In the genomic region with DNA sequence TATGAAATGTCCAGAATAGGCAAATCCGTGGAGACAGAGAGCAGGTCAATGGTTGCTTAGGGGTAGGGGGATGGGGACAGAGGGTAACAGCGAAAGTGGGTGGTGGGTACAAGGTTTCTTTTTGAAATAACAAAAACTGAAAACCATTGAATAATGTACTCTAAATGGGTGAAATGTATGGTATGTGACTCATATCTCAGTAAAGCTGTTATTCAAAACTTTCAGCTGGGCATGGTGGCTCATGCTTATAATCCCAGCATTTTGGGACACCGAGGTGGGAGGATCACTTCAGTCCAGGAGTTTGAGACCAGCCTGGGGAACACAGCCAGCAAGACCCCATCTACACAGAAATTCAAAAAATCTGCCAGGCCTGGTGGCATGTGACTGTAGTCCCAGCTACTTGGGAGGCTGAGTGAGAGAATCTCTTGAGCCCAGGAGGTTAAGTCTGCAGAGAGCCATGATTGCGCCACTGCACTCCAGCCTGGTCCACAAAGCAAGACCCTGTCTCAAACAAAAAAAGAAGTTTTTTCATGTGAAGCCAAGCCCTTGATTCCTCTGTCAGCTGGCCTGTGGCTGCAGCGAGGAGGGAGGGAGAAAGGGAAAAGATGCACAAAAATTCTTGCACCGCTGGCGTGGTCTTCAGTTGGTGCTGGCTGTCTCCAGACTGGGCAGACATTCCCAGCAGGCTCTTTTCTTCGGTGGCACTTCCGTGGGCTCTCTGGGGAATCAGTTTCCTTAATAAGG, we compare ENCODE assay signal across 19 cellular contexts.
DNase-seq lines count a peak whose midpoint lies in the region; ATAC-seq and TF ChIP-seq lines count a peak whose summit lies in the region.
"Had no signal": no experiment of that assay in that cellular context is flagged by ENCODE, and none has a peak within 500 bp of the region (broad histone marks: within the 10 kb centered on the region; RNA-seq: fewer than 3 reads in every experiment).

No MANE protein-coding gene starts in this region.

- DNase-seq in AG10803 (ENCODE audit: low read depth) (peak; percentile 20), GM23338 (ENCODE audit: low spot score) (no peak), chondrocyte (ENCODE audit: low spot score) (no peak), MV-4-11 (lab: John Stamatoyannopoulos, UW) (no peak), COR-L47 (lab: John Stamatoyannopoulos, UW) (no peak), DMS53 treated with DMSO at 0.1 percent for 48 hours (lab: John Stamatoyannopoulos, UW; ENCODE audit: unreplicated experiment) (no peak)
- no peak for DNase-seq in effector memory CD4-positive, alpha-beta T cell
- DNase-seq: activated CD4-positive, alpha-beta T cell treated with anti-CD3 and anti-CD28 coated beads for 4 hours; amniotic stem cell; kidney glomerular epithelial cell; NCI-H187 treated with DMSO at 0.1 percent for 48 hours; NCI-H510A; SJCRH30; T-helper 9 cell had no signal

- H3K9ac ChIP-seq in muscle layer of colon (ENCODE audit: low read length): no peak overlapping the region

- H3K4me2 ChIP-seq in GM23338: peak overlapping the region; percentile 74
- H3K4me2 ChIP-seq: smooth muscle cell had no signal

- H3K27ac Mint-ChIP-seq in GM23338: no peak overlapping the region
- peak overlapping the region; percentile 5 for H3K27ac Mint-ChIP-seq in chondrocyte (ENCODE audit: unreplicated experiment)
- H3K27ac Mint-ChIP-seq: stimulated activated memory B cell treated with anti-CD40 and anti-IgM and Interleukin-4, amounts not matched to agents 10 μg/mL and 1 μg/mL and 100 μg/mL, for 72 hours had no signal

- TF ChIP-seq CTCF in AG10803 (conservative IDR thresholded peaks at IDR 0.05; ENCODE audit: low read length): no peak
- no peak for TF ChIP-seq CTCF in GM23338 (conservative IDR thresholded peaks at IDR 0.05; ENCODE audit: low read depth in 2 of 2)
- no peak for TF ChIP-seq CTCF in chondrocyte (IDR thresholded peaks at IDR 0.05)

- H3K27me3 ChIP-seq in GM23338 (ENCODE audit: insufficient read depth): no peaks in the 10 kb centered on the region
- H3K27me3 ChIP-seq in muscle layer of colon (ENCODE audit: control insufficient read depth in 1 of 2, insufficient read depth in 2 of 2, low read length in 2 of 2): no peaks in the 10 kb centered on the region
- H3K27me3 ChIP-seq in effector memory CD4-positive, alpha-beta T cell (replicated peaks; ENCODE audit: control insufficient read depth, insufficient read depth, low read length, poor library complexity, severe bottlenecking): no peaks in the 10 kb centered on the region
- H3K27me3 ChIP-seq: esophagus muscularis mucosa, SJCRH30, upper lobe of left lung had no signal

- ATAC-seq in GM23338: no peak
- ATAC-seq: stimulated activated memory B cell treated with anti-CD40 and anti-IgM and Interleukin-4, amounts not matched to agents 10 μg/mL and 1 μg/mL and 100 μg/mL, for 72 hours had no signal

- no peak overlapping the region for H3K4me3 ChIP-seq in AG10803 (ENCODE audit: low read length)
- no peak overlapping the region for H3K4me3 ChIP-seq in GM23338
- H3K4me3 ChIP-seq in muscle layer of colon (ENCODE audit: low read depth in 1 of 2, low read length in 2 of 2): no peak overlapping the region
- no peak overlapping the region for H3K4me3 ChIP-seq in effector memory CD4-positive, alpha-beta T cell (ENCODE audit: insufficient read depth, low read depth, low read length, poor library complexity, severe bottlenecking)
- H3K4me3 ChIP-seq: esophagus muscularis mucosa, SJCRH30, smooth muscle cell, upper lobe of left lung had no signal

- no peaks in the 10 kb centered on the region for H3K9me3 Mint-ChIP-seq in GM23338
- no peaks in the 10 kb centered on the region for H3K9me3 Mint-ChIP-seq in chondrocyte (ENCODE audit: low read depth)
- H3K9me3 Mint-ChIP-seq: stimulated activated memory B cell treated with anti-CD40 and anti-IgM and Interleukin-4, amounts not matched to agents 10 μg/mL and 1 μg/mL and 100 μg/mL, for 72 hours had no signal

- no peaks in the 10 kb centered on the region for H4K20me1 ChIP-seq in GM23338 (replicated peaks; ENCODE audit: insufficient read depth)

- no peaks in the 10 kb centered on the region for H3F3A ChIP-seq in GM23338 (replicated peaks; ENCODE audit: low read depth)

- H3K9me2 ChIP-seq in GM23338 (ENCODE audit: insufficient read depth): no peaks in the 10 kb centered on the region

- peaks cover 32% of the 10 kb centered on the region for H3K4me1 ChIP-seq in GM23338 (ENCODE audit: insufficient read depth)
- H3K4me1 ChIP-seq in muscle layer of colon (ENCODE audit: insufficient read depth, low read length): peaks cover 20% of the 10 kb centered on the region
- H3K4me1 ChIP-seq in effector memory CD4-positive, alpha-beta T cell (ENCODE audit: control insufficient read depth, insufficient read depth, low read length, poor library complexity, severe bottlenecking): no peaks in the 10 kb centered on the region
- H3K4me1 ChIP-seq: SJCRH30 had no signal

- no peak overlapping the region for H3K27ac ChIP-seq in GM23338 (ENCODE audit: low read depth)
- peak overlapping the region; percentile 25 for H3K27ac ChIP-seq in muscle layer of colon (ENCODE audit: low read depth, low read length)
- H3K27ac ChIP-seq in effector memory CD4-positive, alpha-beta T cell (ENCODE audit: insufficient read depth, low read length, poor library complexity, severe bottlenecking): no peak overlapping the region
- H3K27ac ChIP-seq: SJCRH30 had no signal

- no peak overlapping the region for H2AFZ ChIP-seq in GM23338

- peaks cover 61% of the 10 kb centered on the region for H3K4me1 Mint-ChIP-seq in GM23338
- H3K4me1 Mint-ChIP-seq in chondrocyte (ENCODE audit: low read depth): peaks cover 55% of the 10 kb centered on the region

- H3K27me3 Mint-ChIP-seq in GM23338 (ENCODE audit: insufficient read depth, low read depth, poor library complexity) (peaks cover 14% of the 10 kb centered on the region), chondrocyte (ENCODE audit: low read depth) (no peaks in the 10 kb centered on the region)
- H3K27me3 Mint-ChIP-seq: stimulated activated memory B cell treated with anti-CD40 and anti-IgM and Interleukin-4, amounts not matched to agents 10 μg/mL and 1 μg/mL and 100 μg/mL, for 72 hours had no signal

- no peaks in the 10 kb centered on the region for H3K9me3 ChIP-seq in muscle layer of colon (ENCODE audit: low read length)
- no peaks in the 10 kb centered on the region for H3K9me3 ChIP-seq in effector memory CD4-positive, alpha-beta T cell (ENCODE audit: control insufficient read depth, low read length)
- H3K9me3 ChIP-seq: esophagus muscularis mucosa, SJCRH30, upper lobe of left lung had no signal

- no peaks in the 10 kb centered on the region for H3K79me2 ChIP-seq in GM23338 (replicated peaks; ENCODE audit: insufficient read depth)

- no peaks in the 10 kb centered on the region for H3K36me3 Mint-ChIP-seq in GM23338 (ENCODE audit: low read depth)
- no peaks in the 10 kb centered on the region for H3K36me3 Mint-ChIP-seq in chondrocyte (ENCODE audit: low read depth)

- H3K36me3 ChIP-seq in GM23338 (ENCODE audit: insufficient read depth): no peaks in the 10 kb centered on the region
- H3K36me3 ChIP-seq in muscle layer of colon (ENCODE audit: insufficient read depth, low read length): no peaks in the 10 kb centered on the region
- no peaks in the 10 kb centered on the region for H3K36me3 ChIP-seq in effector memory CD4-positive, alpha-beta T cell (ENCODE audit: control insufficient read depth, insufficient read depth, low read length)
- H3K36me3 ChIP-seq: esophagus muscularis mucosa, SJCRH30, upper lobe of left lung had no signal

- H3K4me3 Mint-ChIP-seq in GM23338: no peak overlapping the region
- H3K4me3 Mint-ChIP-seq in chondrocyte (ENCODE audit: unreplicated experiment): no peak overlapping the region
- H3K4me3 Mint-ChIP-seq: stimulated activated memory B cell treated with anti-CD40 and anti-IgM and Interleukin-4, amounts not matched to agents 10 μg/mL and 1 μg/mL and 100 μg/mL, for 72 hours had no signal

TF ChIP-seq in GM23338, 12 proteins besides CTCF, POLR2A, EP300 and RAD21 (continues in another document):
- TF ChIP-seq, protein P1, sequence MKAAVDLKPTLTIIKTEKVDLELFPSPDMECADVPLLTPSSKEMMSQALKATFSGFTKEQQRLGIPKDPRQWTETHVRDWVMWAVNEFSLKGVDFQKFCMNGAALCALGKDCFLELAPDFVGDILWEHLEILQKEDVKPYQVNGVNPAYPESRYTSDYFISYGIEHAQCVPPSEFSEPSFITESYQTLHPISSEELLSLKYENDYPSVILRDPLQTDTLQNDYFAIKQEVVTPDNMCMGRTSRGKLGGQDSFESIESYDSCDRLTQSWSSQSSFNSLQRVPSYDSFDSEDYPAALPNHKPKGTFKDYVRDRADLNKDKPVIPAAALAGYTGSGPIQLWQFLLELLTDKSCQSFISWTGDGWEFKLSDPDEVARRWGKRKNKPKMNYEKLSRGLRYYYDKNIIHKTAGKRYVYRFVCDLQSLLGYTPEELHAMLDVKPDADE (IDR thresholded peaks at IDR 0.05): no peak
- TF ChIP-seq EZH2 (IDR thresholded peaks at IDR 0.05; ENCODE audit: low read depth, unreplicated experiment) (no peak), STAT1 (IDR thresholded peaks at IDR 0.05; ENCODE audit: unreplicated experiment) (no peak), EZH2phosphoT487 (IDR thresholded peaks at IDR 0.05; ENCODE audit: unreplicated experiment) (no peak), ZNF331 (CRISPR knock-in tag; IDR thresholded peaks at IDR 0.05; ENCODE audit: low read depth) (no peak)
- TF ChIP-seq, protein P2, sequence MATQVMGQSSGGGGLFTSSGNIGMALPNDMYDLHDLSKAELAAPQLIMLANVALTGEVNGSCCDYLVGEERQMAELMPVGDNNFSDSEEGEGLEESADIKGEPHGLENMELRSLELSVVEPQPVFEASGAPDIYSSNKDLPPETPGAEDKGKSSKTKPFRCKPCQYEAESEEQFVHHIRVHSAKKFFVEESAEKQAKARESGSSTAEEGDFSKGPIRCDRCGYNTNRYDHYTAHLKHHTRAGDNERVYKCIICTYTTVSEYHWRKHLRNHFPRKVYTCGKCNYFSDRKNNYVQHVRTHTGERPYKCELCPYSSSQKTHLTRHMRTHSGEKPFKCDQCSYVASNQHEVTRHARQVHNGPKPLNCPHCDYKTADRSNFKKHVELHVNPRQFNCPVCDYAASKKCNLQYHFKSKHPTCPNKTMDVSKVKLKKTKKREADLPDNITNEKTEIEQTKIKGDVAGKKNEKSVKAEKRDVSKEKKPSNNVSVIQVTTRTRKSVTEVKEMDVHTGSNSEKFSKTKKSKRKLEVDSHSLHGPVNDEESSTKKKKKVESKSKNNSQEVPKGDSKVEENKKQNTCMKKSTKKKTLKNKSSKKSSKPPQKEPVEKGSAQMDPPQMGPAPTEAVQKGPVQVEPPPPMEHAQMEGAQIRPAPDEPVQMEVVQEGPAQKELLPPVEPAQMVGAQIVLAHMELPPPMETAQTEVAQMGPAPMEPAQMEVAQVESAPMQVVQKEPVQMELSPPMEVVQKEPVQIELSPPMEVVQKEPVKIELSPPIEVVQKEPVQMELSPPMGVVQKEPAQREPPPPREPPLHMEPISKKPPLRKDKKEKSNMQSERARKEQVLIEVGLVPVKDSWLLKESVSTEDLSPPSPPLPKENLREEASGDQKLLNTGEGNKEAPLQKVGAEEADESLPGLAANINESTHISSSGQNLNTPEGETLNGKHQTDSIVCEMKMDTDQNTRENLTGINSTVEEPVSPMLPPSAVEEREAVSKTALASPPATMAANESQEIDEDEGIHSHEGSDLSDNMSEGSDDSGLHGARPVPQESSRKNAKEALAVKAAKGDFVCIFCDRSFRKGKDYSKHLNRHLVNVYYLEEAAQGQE (IDR thresholded peaks at IDR 0.05; ENCODE audit: unreplicated experiment): no peak
